ENCODE assay signal across 22 cellular contexts in genomic region chr9:97689401-97689800, GRCh38. TPM values are rescaled to one million over a fixed set of nuclear protein-coding genes. Genes with fewer than 3 reads are reported as not detected.
A peak's percentile ranks its signal among the peaks of the same experiment; 100 is the strongest.
DNase-seq lines count a peak whose midpoint lies in the region; ATAC-seq, FAIRE-seq and TF ChIP-seq lines count a peak whose summit lies in the region.
"Had no signal": no experiment of that assay in that cellular context is flagged by ENCODE, and none has a peak within 500 bp of the region (broad histone marks: within the 10 kb centered on the region; RNA-seq: fewer than 3 reads in every experiment).

No MANE protein-coding gene starts in this region.

- H3K4me3 ChIP-seq in SJCRH30 (no peak overlapping the region), thoracic aorta (no peak overlapping the region)
- H3K4me3 ChIP-seq: MG63, prostate gland, smooth muscle cell had no signal

- H3K27me3 ChIP-seq in SJCRH30 (no peaks in the 10 kb centered on the region), thoracic aorta (replicated peaks; ENCODE audit: insufficient read depth) (no peaks in the 10 kb centered on the region)
- H3K27me3 ChIP-seq: MG63 had no signal

- H3K27ac ChIP-seq in SJCRH30 (peak overlapping the region; percentile 39), thoracic aorta (peak overlapping the region; percentile 1 to 15)
- H3K27ac ChIP-seq: HL-60, prostate gland had no signal

- no peak for FAIRE-seq in H54 (lab: Jason Lieb, UNC)
- FAIRE-seq: GM12892, GM19239 had no signal

- peak; percentile 48 for DNase-seq in H54 (ENCODE audit: insufficient read length, low spot score)
- DNase-seq in SJCRH30, result no peak
- peak; percentile 79 for DNase-seq in dermis blood vessel endothelial cell
- DNase-seq in thoracic aorta (ENCODE audit: low spot score), result no peak
- DNase-seq in activated CD4-positive, CD25-positive, alpha-beta regulatory T cell (lab: John Stamatoyannopoulos, UW), result no peak
- DNase-seq: activated CD4-positive, alpha-beta T cell treated with anti-CD3 and anti-CD28 coated beads for 1 hour; activated naive CD4-positive, alpha-beta T cell treated with Interleukin-2 at 50 U/mL for 16 hours; activated T-cell treated with anti-CD3 and anti-CD28 coated beads, Interleukin-2, amount 50 U/mL, for 24 hours; amniotic stem cell; DMS79; MG63; NCI-H1436; NCI-H510A treated with DMSO at 0.1 percent for 48 hours; RPMI8226; stimulated activated naive CD4-positive, alpha-beta T cell had no signal

- no peak for ATAC-seq in thoracic aorta (ENCODE audit: insufficient number of reproducible peaks, low FRiP score, low read depth)
- ATAC-seq in GM19035 (IDR thresholded peaks at IDR 0.05; ENCODE audit: unreplicated experiment), result no peak
- no peak for ATAC-seq in HG03108 (IDR thresholded peaks at IDR 0.05; ENCODE audit: unreplicated experiment)

- H3K36me3 ChIP-seq in SJCRH30 (peaks cover 45% of the 10 kb centered on the region), thoracic aorta (peaks cover 32% of the 10 kb centered on the region)

- TF ChIP-seq CTCF in thoracic aorta (IDR thresholded peaks at IDR 0.05), result no peak

- H3K4me1 ChIP-seq in SJCRH30, result peaks cover 15% of the 10 kb centered on the region
- H3K4me1 ChIP-seq in thoracic aorta (ENCODE audit: control insufficient read depth in 1 of 2, low read depth in 2 of 2), result peaks cover 9 to 28% of the 10 kb centered on the region in 2 donors
- H3K4me1 ChIP-seq: prostate gland had no signal

- TF ChIP-seq POLR2A in H54 (IDR thresholded peaks at IDR 0.05; ENCODE audit: low read depth, low read length), result no peak

- H3K9me3 ChIP-seq in SJCRH30 (replicated peaks), result no peaks in the 10 kb centered on the region
- H3K9me3 ChIP-seq in thoracic aorta, result no peaks in the 10 kb centered on the region
- H3K9me3 ChIP-seq: MG63, prostate gland had no signal

RNA-seq across cellular contexts. Expression of gene XPA, which starts 7.7 kb away (rescaled TPM):
- total RNA-seq in SJCRH30 (2014; rRNA removed; shearing (Covaris generic)), result 12.8 and 13.1 TPM in 2 replicates
- total RNA-seq in dermis blood vessel endothelial cell (8.3 and 11.9 TPM in 2 replicates), thoracic aorta (10 to 100 TPM; 15.0 to 23.2 TPM)

RNA-seq across cellular contexts. Expression of gene NCBP1, which starts 55.8 kb away (rescaled TPM):
- 126 TPM in 2 replicates for total RNA-seq in SJCRH30 (2014; rRNA removed; shearing (Covaris generic))
- 42.2 and 53.7 TPM in 2 replicates for total RNA-seq in dermis blood vessel endothelial cell
- total RNA-seq in thoracic aorta, result 10 to 100 TPM; 16.1 to 28.7 TPM

RNA-seq across cellular contexts. Expression of gene TSTD2, which starts 56.2 kb away (rescaled TPM):
- 36.3 and 42.7 TPM in 2 replicates for total RNA-seq in SJCRH30 (2014; rRNA removed; shearing (Covaris generic))
- 15.0 and 15.3 TPM in 2 replicates for total RNA-seq in dermis blood vessel endothelial cell
- 10 to 100 TPM; 13.1 to 51.4 TPM for total RNA-seq in thoracic aorta

Comparison
In these comparisons a context has a peak if more than half of its experiments do, and no peak if none do; other contexts are left out.
1. DNase-seq: peak in H54 (single experiment) and dermis blood vessel endothelial cell (single experiment); none in SJCRH30 (0 of 2), thoracic aorta (single experiment) and activated CD4-positive, CD25-positive, alpha-beta regulatory T cell (0 of 4).